In the genomic region with DNA sequence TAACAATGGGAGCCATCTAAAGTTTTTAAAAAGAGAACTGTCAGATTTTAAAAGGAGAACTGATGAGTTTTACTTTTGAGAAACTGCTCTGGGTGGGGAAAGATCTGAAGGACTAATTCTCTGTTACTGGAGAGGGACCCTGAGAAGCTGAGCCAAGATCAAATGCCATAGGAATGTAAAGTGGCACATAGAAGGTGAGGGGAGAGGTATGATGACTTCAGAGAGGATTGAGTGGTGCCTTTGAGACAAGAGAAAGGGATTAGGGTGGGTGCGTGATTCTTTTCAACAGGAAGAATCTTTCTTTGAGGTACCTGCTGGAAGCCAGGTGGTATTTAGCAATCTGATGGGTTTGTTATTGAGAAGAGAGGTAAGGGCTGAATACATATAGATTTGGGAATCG, we compare ENCODE assay signal across 13 cellular contexts. TPM values are rescaled to one million over a fixed set of nuclear protein-coding genes. Genes with fewer than 3 reads are reported as not detected.
DNase-seq lines count a peak whose midpoint lies in the region; ATAC-seq and TF ChIP-seq lines count a peak whose summit lies in the region.
"Had no signal": no experiment of that assay in that cellular context is flagged by ENCODE, and none has a peak within 500 bp of the region (broad histone marks: within the 10 kb centered on the region; RNA-seq: fewer than 3 reads in every experiment).

No MANE protein-coding gene starts in this region.

- no peaks in the 10 kb centered on the region for H3K9me2 ChIP-seq in OCI-LY7 (ENCODE audit: insufficient read depth, low read length)

- CTCF ChIA-PET in OCI-LY7 (lab: Charles Lee; ENCODE audit: unreplicated experiment), result interaction anchor here (0.5 kb wide), 1 partner anchor 774 kb away, joined by 4 read pairs; no protein-coding TSS in a partner anchor

- H3K4me1 ChIP-seq in cardiac muscle cell (ENCODE audit: low read depth) (peaks cover 16% of the 10 kb centered on the region), OCI-LY7 (ENCODE audit: insufficient read depth, low read length, poor library complexity, severe bottlenecking) (peaks cover 47% of the 10 kb centered on the region)

- H3K27ac Mint-ChIP-seq in glutamatergic neuron (ENCODE audit: unreplicated experiment), result no peak overlapping the region

- TF ChIP-seq CTCF in cardiac muscle cell (IDR thresholded peaks at IDR 0.05; ENCODE audit: low read depth, low read length), result no peak
- TF ChIP-seq CTCF in OCI-LY7 (conservative IDR thresholded peaks at IDR 0.05; ENCODE audit: low read length), result no peak
- no peak for TF ChIP-seq CTCF in glutamatergic neuron (IDR thresholded peaks at IDR 0.05; ENCODE audit: partially characterized antibody, unreplicated experiment)
- no peak for TF ChIP-seq CTCF in coronary artery (IDR thresholded peaks at IDR 0.05)

- DNase-seq in cardiac muscle cell (ENCODE audit: low read depth in 1 of 2, low spot score in 1 of 2) (no peak), Right ventricle myocardium superior (no peak), OCI-LY7 (ENCODE audit: low spot score) (no peak), glutamatergic neuron (no peak), foreskin melanocyte (no peak), coronary artery (ENCODE audit: low spot score) (no peak)
- DNase-seq: brain microvascular endothelial cell; DMS153; effector CD4-positive, alpha-beta T cell; NCI-H1694 treated with DMSO at 0.1 percent for 48 hours; stomach had no signal

- no peaks in the 10 kb centered on the region for H3K36me3 Mint-ChIP-seq in glutamatergic neuron (ENCODE audit: unreplicated experiment)

- no peak for ATAC-seq in Right ventricle myocardium superior (ENCODE audit: poor library complexity)
- ATAC-seq in HG03469 (IDR thresholded peaks at IDR 0.05; ENCODE audit: unreplicated experiment), result no peak
- no peak for ATAC-seq in HG03095 (IDR thresholded peaks at IDR 0.05; ENCODE audit: unreplicated experiment)

- H3K27ac ChIP-seq in cardiac muscle cell (peak overlapping the region; percentile 55), OCI-LY7 (ENCODE audit: low read depth, low read length, poor library complexity, severe bottlenecking) (peak overlapping the region; percentile 31), coronary artery (no peak overlapping the region)
- H3K27ac ChIP-seq: brain microvascular endothelial cell, stomach had no signal

- intact Hi-C loops in Right ventricle myocardium superior (cut with DNase I) (no loop called here), OCI-LY7 (cut with micrococcal nuclease; ENCODE audit: unreplicated experiment) (no loop called here)

- no peak overlapping the region for H2AFZ ChIP-seq in OCI-LY7 (ENCODE audit: low read length)

- POLR2A ChIA-PET in OCI-LY7 (lab: Charles Lee), result interaction anchor here (1.6 kb wide), 1 partner anchor 10 kb away, joined by 5 read pairs; no protein-coding TSS in a partner anchor

- no peaks in the 10 kb centered on the region for H3K27me3 ChIP-seq in cardiac muscle cell
- H3K27me3 ChIP-seq: brain microvascular endothelial cell, stomach had no signal

- H4K20me1 ChIP-seq in OCI-LY7 (ENCODE audit: insufficient read depth, low read length), result peaks cover 35% of the 10 kb centered on the region

- H3K9me3 Mint-ChIP-seq in glutamatergic neuron (ENCODE audit: unreplicated experiment), result peaks cover 3% of the 10 kb centered on the region

- peaks cover 18% of the 10 kb centered on the region for H3K4me1 Mint-ChIP-seq in glutamatergic neuron (ENCODE audit: low read depth, unreplicated experiment)

- peak overlapping the region; percentile 40 for H3K4me3 Mint-ChIP-seq in glutamatergic neuron (ENCODE audit: unreplicated experiment)

- H3K9me3 ChIP-seq in cardiac muscle cell (ENCODE audit: low read depth) (no peaks in the 10 kb centered on the region), OCI-LY7 (ENCODE audit: low read length) (peaks cover 8% of the 10 kb centered on the region)
- H3K9me3 ChIP-seq: stomach had no signal

- no peaks in the 10 kb centered on the region for H3K36me3 ChIP-seq in cardiac muscle cell
- H3K36me3 ChIP-seq in OCI-LY7 (ENCODE audit: insufficient read depth, low read length), result peaks cover 61% of the 10 kb centered on the region
- H3K36me3 ChIP-seq: brain microvascular endothelial cell had no signal

- H3K4me3 ChIP-seq in cardiac muscle cell (no peak overlapping the region), OCI-LY7 (ENCODE audit: low read depth, low read length, poor library complexity, severe bottlenecking) (no peak overlapping the region), coronary artery (no peak overlapping the region)
- H3K4me3 ChIP-seq: stomach had no signal

- peaks cover 99% of the 10 kb centered on the region for H3K79me2 ChIP-seq in OCI-LY7 (ENCODE audit: insufficient read depth, low read depth, low read length)

- H3K4me2 ChIP-seq in OCI-LY7 (ENCODE audit: low read length), result no peak overlapping the region

- peaks cover 4% of the 10 kb centered on the region for H3K27me3 Mint-ChIP-seq in glutamatergic neuron (ENCODE audit: unreplicated experiment)

- no TSS peak for BruUV-seq in OCI-LY7 (replicated peaks; lab: Mats Ljungman, UMichigan)

RNA-seq across cellular contexts. Expression of a gene that starts 9.0 kb away (rescaled TPM):
- 74.3 and 80.9 TPM in 2 replicates for total RNA-seq in cardiac muscle cell
- polyA plus RNA-seq in cardiac muscle cell, result 42.4 and 60.1 TPM in 2 replicates
- total RNA-seq in Right ventricle myocardium superior, result 50.1 TPM
- total RNA-seq in OCI-LY7 (2014; rRNA removed; shearing (Covaris generic)), result 47.5 and 57.7 TPM in 2 replicates
- 70.9 and 73.4 TPM in 2 replicates for total RNA-seq in OCI-LY7 (2022)
- total RNA-seq in glutamatergic neuron (ENCODE audit: unreplicated experiment), result 59.6 TPM

RNA-seq across cellular contexts. Expression of a gene that starts 40.8 kb away (rescaled TPM):
- total RNA-seq in cardiac muscle cell (2.0 and 4.8 TPM in 2 replicates), Right ventricle myocardium superior (0.67 TPM), OCI-LY7 (2022) (not detected in 2 replicates), glutamatergic neuron (ENCODE audit: unreplicated experiment) (0.64 TPM)
- polyA plus RNA-seq in cardiac muscle cell, result 0.67 and 0.87 TPM in 2 replicates
- 0.47 TPM in 1 of 2 replicates, not detected in the other for total RNA-seq in OCI-LY7 (2014; rRNA removed; shearing (Covaris generic))

RNA-seq across cellular contexts. Expression of a gene that starts 55.9 kb away (rescaled TPM):
- total RNA-seq in cardiac muscle cell (50.8 and 62.6 TPM in 2 replicates), Right ventricle myocardium superior (24.7 TPM), OCI-LY7 (2022) (54.9 and 61.8 TPM in 2 replicates), glutamatergic neuron (ENCODE audit: unreplicated experiment) (165 TPM)
- polyA plus RNA-seq in cardiac muscle cell, result 41.7 and 60.9 TPM in 2 replicates
- total RNA-seq in OCI-LY7 (2014; rRNA removed; shearing (Covaris generic)), result 46.8 and 48.3 TPM in 2 replicates

Comparison
In these comparisons a context has a peak if more than half of its experiments do, and no peak if none do; other contexts are left out.
1. H3K27ac ChIP-seq: peak in cardiac muscle cell (single experiment) and OCI-LY7 (single experiment); none in coronary artery (0 of 2).